1 cellular context compared by ENCODE assay signal in genomic region chr3:66481071-66482001, GRCh38.
TF ChIP-seq lines count a peak whose summit lies in the region.

No MANE protein-coding gene starts in this region.

TF ChIP-seq in HepG2, 621 proteins besides CTCF, POLR2A, EP300 and RAD21 (continued from another document and continues in another):
- TF ChIP-seq TFAP4 (IDR thresholded peaks at IDR 0.05; ENCODE audit: borderline replicate concordance, low read depth) = peak; percentile 67; the same call in 1 of the 2 replicates
- TF ChIP-seq ZSCAN20 (CRISPR knock-in tag; IDR thresholded peaks at IDR 0.05; ENCODE audit: borderline replicate concordance) = no peak
- TF ChIP-seq ZBTB21 (CRISPR knock-in tag; IDR thresholded peaks at IDR 0.05) = peak; percentile 67
- no peak; the same call in 1 of the 2 replicates for TF ChIP-seq ZNF615 (CRISPR knock-in tag; IDR thresholded peaks at IDR 0.05; ENCODE audit: borderline replicate concordance)
- TF ChIP-seq ZNF382 (CRISPR knock-in tag; IDR thresholded peaks at IDR 0.05; ENCODE audit: borderline replicate concordance) = no peak
- TF ChIP-seq PRMT3 (CRISPR knock-in tag; IDR thresholded peaks at IDR 0.05; ENCODE audit: borderline replicate concordance, low read depth) = no peak
- TF ChIP-seq GRHL1 (CRISPR knock-in tag; conservative IDR thresholded peaks at IDR 0.05) = no peak
- TF ChIP-seq KLF9 (CRISPR knock-in tag; IDR thresholded peaks at IDR 0.05; ENCODE audit: low read depth) = peak; percentile 63; the same call in 1 of the 2 replicates
- TF ChIP-seq AGO2 (optimal IDR thresholded peaks at IDR 0.05; ENCODE audit: low read depth, low read length) = no peak
- 0 out of 2 replicates have a peak, but pooled peaks have one; percentile 34 for TF ChIP-seq MXD3 (CRISPR knock-in tag; IDR thresholded peaks at IDR 0.05)
- peak; percentile 81 for TF ChIP-seq ZNF12 (CRISPR knock-in tag; IDR thresholded peaks at IDR 0.05)
- TF ChIP-seq ZNF138 (CRISPR knock-in tag; IDR thresholded peaks at IDR 0.05; ENCODE audit: low read depth) = peak; percentile 67; the same call in 1 of the 2 replicates
- peak; percentile 80; the same call in 1 of the 2 replicates for TF ChIP-seq DNMT3B (CRISPR knock-in tag; conservative IDR thresholded peaks at IDR 0.05)
- no peak for TF ChIP-seq HMGA1 (CRISPR knock-in tag; conservative IDR thresholded peaks at IDR 0.05)
- TF ChIP-seq HIVEP1 (CRISPR knock-in tag; IDR thresholded peaks at IDR 0.05) = no peak
- no peak for TF ChIP-seq PHF20 (CRISPR knock-in tag; IDR thresholded peaks at IDR 0.05)
- peak; percentile 70 for TF ChIP-seq ZNF3 (CRISPR knock-in tag; IDR thresholded peaks at IDR 0.05)
- no peak for TF ChIP-seq AGO1 (IDR thresholded peaks at IDR 0.05; ENCODE audit: low read depth, low read length, poor library complexity, severe bottlenecking)
- TF ChIP-seq HDAC6 (IDR thresholded peaks at IDR 0.05; ENCODE audit: low read depth, low read length) = no peak
- peak; percentile 92 for TF ChIP-seq ZNF670 (CRISPR knock-in tag; IDR thresholded peaks at IDR 0.05; ENCODE audit: borderline replicate concordance)
- no peak for TF ChIP-seq ZBTB44 (CRISPR knock-in tag; IDR thresholded peaks at IDR 0.05)
- TF ChIP-seq KDM4B (CRISPR knock-in tag; IDR thresholded peaks at IDR 0.05) = peak; percentile 94
- no peak for TF ChIP-seq SETDB1 (CRISPR knock-in tag; IDR thresholded peaks at IDR 0.05; ENCODE audit: borderline replicate concordance)
- peak; percentile 72; the same call in 1 of the 2 replicates for TF ChIP-seq MYC (CRISPR knock-in tag; IDR thresholded peaks at IDR 0.05; ENCODE audit: borderline replicate concordance)
- TF ChIP-seq ZNF770 (CRISPR knock-in tag; IDR thresholded peaks at IDR 0.05) = 0 out of 2 replicates have a peak, but pooled peaks have one; percentile 21
- peak; percentile 26; the same call in 1 of the 2 replicates for TF ChIP-seq ZNF629 (CRISPR knock-in tag; conservative IDR thresholded peaks at IDR 0.05)
- no peak for TF ChIP-seq ZUFSP (CRISPR knock-in tag; IDR thresholded peaks at IDR 0.05; ENCODE audit: borderline replicate concordance)
- TF ChIP-seq ATF7 (IDR thresholded peaks at IDR 0.05) = no peak
- peak; percentile 72; the same call in 1 of the 2 replicates for TF ChIP-seq ATF7 (CRISPR knock-in tag; IDR thresholded peaks at IDR 0.05)
- no peak for TF ChIP-seq MTF2 (CRISPR knock-in tag; IDR thresholded peaks at IDR 0.05; ENCODE audit: borderline replicate concordance)
- TF ChIP-seq TAF1 (CRISPR knock-in tag; IDR thresholded peaks at IDR 0.05) = no peak; the same call in 1 of the 2 replicates
- no peak for TF ChIP-seq MLLT10 (CRISPR knock-in tag; IDR thresholded peaks at IDR 0.05)
- TF ChIP-seq ZBTB2 (CRISPR knock-in tag; IDR thresholded peaks at IDR 0.05; ENCODE audit: low read depth) = 0 out of 2 replicates have a peak, but pooled peaks have one; percentile 47
- no peak for TF ChIP-seq CEBPZ (IDR thresholded peaks at IDR 0.05; ENCODE audit: low read length)
- TF ChIP-seq ZFYVE20 (CRISPR knock-in tag; IDR thresholded peaks at IDR 0.05; ENCODE audit: borderline replicate concordance, low read depth) = no peak
- no peak for TF ChIP-seq SP2 (CRISPR knock-in tag; IDR thresholded peaks at IDR 0.05)
- no peak for TF ChIP-seq ZNF850 (CRISPR knock-in tag; conservative IDR thresholded peaks at IDR 0.05)
- TF ChIP-seq ZNF775 (CRISPR knock-in tag; IDR thresholded peaks at IDR 0.05; ENCODE audit: borderline replicate concordance) = no peak
- TF ChIP-seq ZNF790 (CRISPR knock-in tag; IDR thresholded peaks at IDR 0.05; ENCODE audit: borderline replicate concordance) = no peak
- TF ChIP-seq MEF2D (CRISPR knock-in tag; IDR thresholded peaks at IDR 0.05) = peak; percentile 92
- TF ChIP-seq NFAT5 (CRISPR knock-in tag; IDR thresholded peaks at IDR 0.05) = no peak
- TF ChIP-seq HOXA5 (CRISPR knock-in tag; IDR thresholded peaks at IDR 0.05) = peak; percentile 93
- TF ChIP-seq ZNF569 (CRISPR knock-in tag; IDR thresholded peaks at IDR 0.05; ENCODE audit: borderline replicate concordance) = no peak
- TF ChIP-seq SALL1 (CRISPR knock-in tag; IDR thresholded peaks at IDR 0.05) = peak; percentile 99
- TF ChIP-seq ZNF124 (CRISPR knock-in tag; IDR thresholded peaks at IDR 0.05) = no peak
- no peak for TF ChIP-seq PCBP1 (IDR thresholded peaks at IDR 0.05; ENCODE audit: borderline replicate concordance, low read depth, low read length)
- TF ChIP-seq DMAP1 (CRISPR knock-in tag; IDR thresholded peaks at IDR 0.05) = peak; percentile 72; the same call in 1 of the 2 replicates
- peak; percentile 94 for TF ChIP-seq STAT5B (CRISPR knock-in tag; IDR thresholded peaks at IDR 0.05)
